Comparison of ENCODE assay signal across 15 cellular contexts in genomic region chr10:80484677-80485409, GRCh38. TPM values are rescaled to one million over a fixed set of nuclear protein-coding genes. Genes with fewer than 3 reads are reported as not detected.
DNase-seq lines count a peak whose midpoint lies in the region; ATAC-seq, FAIRE-seq and TF ChIP-seq lines count a peak whose summit lies in the region.
"Had no signal": no experiment of that assay in that cellular context is flagged by ENCODE, and none has a peak within 500 bp of the region (broad histone marks: within the 10 kb centered on the region; RNA-seq: fewer than 3 reads in every experiment).

No MANE protein-coding gene starts in this region.

- peaks cover 16% of the 10 kb centered on the region for H4K20me1 ChIP-seq in keratinocyte (ENCODE audit: control insufficient read depth, extremely low read depth, insufficient read depth, low read length)

- peaks cover 63% of the 10 kb centered on the region for H3K36me3 Mint-ChIP-seq in activated naive CD4-positive, alpha-beta T cell treated with anti-CD3 and anti-CD28 coated beads, Interleukin-2, amount 10 ng/mL, durations not matched to agents 7 days and 5 days
- peaks cover 41% of the 10 kb centered on the region for H3K36me3 Mint-ChIP-seq in activated CD8-positive, alpha-beta T cell treated with anti-CD3 and anti-CD28 coated beads for 36 hours (ENCODE audit: low read depth)

- H3K27me3 ChIP-seq in keratinocyte (ENCODE audit: control insufficient read depth, extremely low read depth, insufficient read depth, low read length) (no peaks in the 10 kb centered on the region), thymus (ENCODE audit: control insufficient read depth, insufficient read depth) (no peaks in the 10 kb centered on the region), neuronal stem cell (ENCODE audit: control insufficient read depth in 3 of 3, insufficient read depth in 3 of 3, low read depth in 1 of 3, low read length in 3 of 3) (no peaks in the 10 kb centered on the region)

- no peak for FAIRE-seq in keratinocyte (lab: Jason Lieb, UNC)
- FAIRE-seq: HepG2 had no signal

- peaks cover 14% of the 10 kb centered on the region for H3K9me1 ChIP-seq in keratinocyte (ENCODE audit: control insufficient read depth, extremely low read depth, insufficient read depth, low read length)

- peaks cover 56% of the 10 kb centered on the region for H3K4me1 ChIP-seq in keratinocyte (ENCODE audit: control insufficient read depth, extremely low read depth, insufficient read depth, low read length)
- H3K4me1 ChIP-seq in thymus (ENCODE audit: control insufficient read depth, insufficient read depth, low read length): peaks cover 42% of the 10 kb centered on the region
- H3K4me1 ChIP-seq in neuronal stem cell (ENCODE audit: control insufficient read depth in 2 of 2, insufficient read depth in 1 of 2, low read depth in 1 of 2, low read length in 2 of 2): peaks cover 17 to 30% of the 10 kb centered on the region in 2 donors

- H3K4me3 ChIP-seq in keratinocyte (ENCODE audit: control insufficient read depth in 2 of 3, extremely low read depth in 1 of 3, insufficient read depth in 2 of 3, low read depth in 1 of 3, low read length in 3 of 3) (no peak overlapping the region), thymus (ENCODE audit: low read length) (no peak overlapping the region), neuronal stem cell (ENCODE audit: low read length in 2 of 2) (no peak overlapping the region)
- H3K4me3 ChIP-seq: coronary artery had no signal

- H3K27me3 Mint-ChIP-seq in activated naive CD4-positive, alpha-beta T cell treated with anti-CD3 and anti-CD28 coated beads, Interleukin-2, amount 10 ng/mL, durations not matched to agents 7 days and 5 days: no peaks in the 10 kb centered on the region
- H3K27me3 Mint-ChIP-seq in activated CD8-positive, alpha-beta T cell treated with anti-CD3 and anti-CD28 coated beads for 36 hours: no peaks in the 10 kb centered on the region

- H3K9me3 Mint-ChIP-seq in activated naive CD4-positive, alpha-beta T cell treated with anti-CD3 and anti-CD28 coated beads, Interleukin-2, amount 10 ng/mL, durations not matched to agents 7 days and 5 days: no peaks in the 10 kb centered on the region
- no peaks in the 10 kb centered on the region for H3K9me3 Mint-ChIP-seq in activated CD8-positive, alpha-beta T cell treated with anti-CD3 and anti-CD28 coated beads for 36 hours

- H3K27ac Mint-ChIP-seq in activated naive CD4-positive, alpha-beta T cell treated with anti-CD3 and anti-CD28 coated beads, Interleukin-2, amount 10 ng/mL, durations not matched to agents 7 days and 5 days: peak overlapping the region; percentile 95
- peak overlapping the region; percentile 91 for H3K27ac Mint-ChIP-seq in activated CD8-positive, alpha-beta T cell treated with anti-CD3 and anti-CD28 coated beads for 36 hours

- H3K79me1 ChIP-seq in neuronal stem cell (ENCODE audit: low read depth, low read length): peaks cover 18% of the 10 kb centered on the region

- H2BK5ac ChIP-seq in neuronal stem cell (ENCODE audit: low read length): no peak overlapping the region

- H3K23ac ChIP-seq in neuronal stem cell (ENCODE audit: low read depth, low read length, poor library complexity): no peak overlapping the region

- no peak overlapping the region for H3K9ac ChIP-seq in keratinocyte (ENCODE audit: control insufficient read depth, extremely low read depth, insufficient read depth, low read length)
- H3K9ac ChIP-seq in neuronal stem cell (ENCODE audit: low read depth, low read length, poor library complexity): no peak overlapping the region

- no peak overlapping the region for H2AK5ac ChIP-seq in neuronal stem cell (ENCODE audit: low read depth, low read length)

- DNase-seq in activated naive CD4-positive, alpha-beta T cell treated with anti-CD3 and anti-CD28 coated beads, Interleukin-2, amount 10 ng/mL, durations not matched to agents 7 days and 5 days: no peak
- no peak for DNase-seq in activated naive CD4-positive, alpha-beta T cell treated with Interleukin-2 at 50 U/mL for 16 hours
- no peak for DNase-seq in activated CD8-positive, alpha-beta T cell treated with anti-CD3 and anti-CD28 coated beads for 36 hours
- DNase-seq in keratinocyte (ENCODE audit: low read depth, low spot score) (no peak), neuronal stem cell (ENCODE audit: low spot score) (no peak), NCI-H748 treated with DMSO at 0.1 percent for 48 hours (lab: John Stamatoyannopoulos, UW) (no peak), amniotic stem cell (lab: John Stamatoyannopoulos, UW) (no peak)
- DNase-seq: activated gamma-delta T cell treated with Interleukin-2 at 50 U/mL for 16 hours, foreskin fibroblast, left cardiac atrium, NCI-H1417 treated with DMSO at 0.1 percent for 48 hours, NCI-H524 had no signal

- TF ChIP-seq CTCF in activated CD8-positive, alpha-beta T cell treated with anti-CD3 and anti-CD28 coated beads for 36 hours (IDR thresholded peaks at IDR 0.05): no peak
- TF ChIP-seq CTCF in keratinocyte (optimal IDR thresholded peaks at IDR 0.05 in 1 of 3, IDR thresholded peaks at IDR 0.05 in 1 of 3, conservative IDR thresholded peaks at IDR 0.05 in 1 of 3; ENCODE audit: extremely low read depth in 1 of 3, insufficient read depth in 2 of 3, low read length in 3 of 3): no peak

- dilution Hi-C loops in keratinocyte (cut with MboI; ENCODE audit: extremely low pct_ligation_motif_present, low sequenced_read_pairs): no loop called here

- no peak overlapping the region for H3K14ac ChIP-seq in neuronal stem cell (ENCODE audit: low read length)

- no peak overlapping the region for H2BK120ac ChIP-seq in neuronal stem cell (ENCODE audit: low read depth, low read length)

- no peak overlapping the region for H2AFZ ChIP-seq in keratinocyte (ENCODE audit: control insufficient read depth, low read length)
- H2AFZ ChIP-seq in neuronal stem cell (ENCODE audit: low read length): no peak overlapping the region

- H3K79me2 ChIP-seq in keratinocyte (ENCODE audit: control insufficient read depth, insufficient read depth, low read length): peaks cover 98% of the 10 kb centered on the region

- H3K4ac ChIP-seq in neuronal stem cell (ENCODE audit: low read length): no peak overlapping the region

- H3K9me3 ChIP-seq in keratinocyte (ENCODE audit: control insufficient read depth, low read depth, low read length): no peaks in the 10 kb centered on the region
- no peaks in the 10 kb centered on the region for H3K9me3 ChIP-seq in thymus (ENCODE audit: control insufficient read depth)
- no peaks in the 10 kb centered on the region for H3K9me3 ChIP-seq in neuronal stem cell (replicated peaks in 1 of 2; ENCODE audit: control insufficient read depth in 2 of 2, insufficient read depth in 1 of 2, low read depth in 1 of 2, low read length in 2 of 2)

- peak; percentile 23 for ATAC-seq in activated CD8-positive, alpha-beta T cell treated with anti-CD3 and anti-CD28 coated beads for 36 hours

- H4K91ac ChIP-seq in neuronal stem cell (ENCODE audit: low read depth, low read length, poor library complexity): no peak overlapping the region

- H3K4me2 ChIP-seq in keratinocyte (ENCODE audit: control insufficient read depth, extremely low read depth, insufficient read depth, low read depth, low read length): no peak overlapping the region
- no peak overlapping the region for H3K4me2 ChIP-seq in neuronal stem cell (ENCODE audit: insufficient read depth, low read length, poor library complexity, severe bottlenecking)

- H3K18ac ChIP-seq in neuronal stem cell (ENCODE audit: low read length): no peak overlapping the region

- intact Hi-C loops in activated CD8-positive, alpha-beta T cell treated with anti-CD3 and anti-CD28 coated beads for 36 hours (cut with micrococcal nuclease): no loop called here

- H3K4me1 Mint-ChIP-seq in activated naive CD4-positive, alpha-beta T cell treated with anti-CD3 and anti-CD28 coated beads, Interleukin-2, amount 10 ng/mL, durations not matched to agents 7 days and 5 days: peaks cover 92% of the 10 kb centered on the region
- H3K4me1 Mint-ChIP-seq in activated CD8-positive, alpha-beta T cell treated with anti-CD3 and anti-CD28 coated beads for 36 hours (ENCODE audit: low read depth): peaks cover 87% of the 10 kb centered on the region

- no peak overlapping the region for H2BK15ac ChIP-seq in neuronal stem cell (ENCODE audit: low read length)

- CTCF ChIA-PET in activated naive CD4-positive, alpha-beta T cell treated with anti-CD3 and anti-CD28 coated beads, Interleukin-2, amount 10 ng/mL, durations not matched to agents 7 days and 5 days (lab: Charles Lee): interaction anchor here (0.7 to 2.6 kb wide), 8 partner anchors 8 to 178 kb away, joined by 3 to 11 read pairs (median 4); no protein-coding TSS in a partner anchor
- CTCF ChIA-PET in activated CD8-positive, alpha-beta T cell treated with anti-CD3 and anti-CD28 coated beads for 36 hours (lab: Charles Lee): interaction anchor here (0.9 to 11.4 kb wide), 6 partner anchors 10 to 107 kb away, joined by 3 to 154 read pairs (median 6); no protein-coding TSS in a partner anchor

- no peak overlapping the region for H4K8ac ChIP-seq in neuronal stem cell (ENCODE audit: low read depth, low read length)

- H2BK12ac ChIP-seq in neuronal stem cell (ENCODE audit: low read length): no peak overlapping the region

- peak overlapping the region; percentile 45 for H3K27ac ChIP-seq in keratinocyte (ENCODE audit: control insufficient read depth, insufficient read depth, low read length)
- peak overlapping the region; percentile 31 for H3K27ac ChIP-seq in thymus (ENCODE audit: low read depth)
- H3K27ac ChIP-seq in neuronal stem cell (replicated peaks; ENCODE audit: low read length): no peak overlapping the region

- peak overlapping the region; percentile 64 for H3K4me3 Mint-ChIP-seq in activated naive CD4-positive, alpha-beta T cell treated with anti-CD3 and anti-CD28 coated beads, Interleukin-2, amount 10 ng/mL, durations not matched to agents 7 days and 5 days
- H3K4me3 Mint-ChIP-seq in activated CD8-positive, alpha-beta T cell treated with anti-CD3 and anti-CD28 coated beads for 36 hours: peak overlapping the region; percentile 54

- WGBS in thymus: 59% methylated on average over 2 of the region's 2 CpGs
- WGBS in neuronal stem cell (ENCODE audit: extremely low coverage in 2 of 2, insufficient read length in 2 of 2, insufficient replicate concordance in 1 of 2), 2 donors: no CpG with 5 or more reads among the region's 2 CpGs

- POLR2A ChIA-PET in activated CD8-positive, alpha-beta T cell treated with anti-CD3 and anti-CD28 coated beads for 36 hours (lab: Charles Lee): interaction anchor here (0.7 to 11.5 kb wide), 5 partner anchors 15 to 29 kb away, joined by 4 to 223 read pairs (median 14); no protein-coding TSS in a partner anchor

- peaks cover 12 to 29% of the 10 kb centered on the region in 2 experiments for H3K36me3 ChIP-seq in keratinocyte (ENCODE audit: control insufficient read depth in 2 of 2, extremely low read depth in 1 of 2, insufficient read depth in 2 of 2, low read length in 2 of 2)
- peaks cover 8% of the 10 kb centered on the region for H3K36me3 ChIP-seq in thymus (ENCODE audit: control insufficient read depth, insufficient read depth)
- H3K36me3 ChIP-seq in neuronal stem cell (replicated peaks in 1 of 2; ENCODE audit: control insufficient read depth in 2 of 2, insufficient read depth in 2 of 2, low read length in 2 of 2): peaks cover 8 to 42% of the 10 kb centered on the region in 2 donors

RNA-seq across cellular contexts. Expression of gene TSPAN14, which starts 30.7 kb away (rescaled TPM):
- 10 to 100 TPM; 43.9 to 45.5 TPM for total RNA-seq in activated CD8-positive, alpha-beta T cell treated with anti-CD3 and anti-CD28 coated beads for 36 hours
- polyA plus RNA-seq in keratinocyte (71.1 to 191 TPM (median 87.0 TPM) in 3 replicates), thymus (60.0 TPM)
- polyA plus RNA-seq in keratinocyte (2011; ENCODE audit: low read depth): 24.8 TPM
- polyA plus RNA-seq in keratinocyte (2011; cell fraction: cytosol; rRNA removed): 64.9 and 73.6 TPM in 2 replicates
- polyA plus RNA-seq in keratinocyte (2011; cell fraction: nucleus; rRNA removed): 286 and 296 TPM in 2 replicates
- polyA plus RNA-seq in keratinocyte (2012; ENCODE audit: low replicate concordance): 89.0 and 143 TPM in 2 replicates
- 94.5 to 356 TPM (median 124 TPM) in 3 replicates for polyA minus RNA-seq in keratinocyte
- 73.1 TPM for polyA minus RNA-seq in keratinocyte (2011; cell fraction: cytosol; rRNA and poly(A)+ RNA removed)
- 118 and 190 TPM in 2 replicates for polyA minus RNA-seq in keratinocyte (2011; cell fraction: nucleus; rRNA and poly(A)+ RNA removed)
- polyA plus RNA-seq in neuronal stem cell (2013, experiment 1 of 2): 80.2 TPM
- polyA plus RNA-seq in neuronal stem cell (2013, experiment 2 of 2): 80.5 TPM

RNA-seq across cellular contexts. Expression of gene SH2D4B, which starts 52.9 kb away (rescaled TPM):
- under 1 TPM; 0.11 to 0.20 TPM for total RNA-seq in activated CD8-positive, alpha-beta T cell treated with anti-CD3 and anti-CD28 coated beads for 36 hours
- polyA plus RNA-seq in keratinocyte (0.03 to 0.42 TPM (median 0.22 TPM) in 3 replicates), thymus (0.18 TPM)
- polyA plus RNA-seq in keratinocyte (2011; ENCODE audit: low read depth): 0.16 TPM
- polyA plus RNA-seq in keratinocyte (2011; cell fraction: cytosol; rRNA removed): 0.09 and 0.24 TPM in 2 replicates
- 0.23 and 0.28 TPM in 2 replicates for polyA plus RNA-seq in keratinocyte (2011; cell fraction: nucleus; rRNA removed)
- 0.06 and 0.39 TPM in 2 replicates for polyA plus RNA-seq in keratinocyte (2012; ENCODE audit: low replicate concordance)
- 0.13 to 0.16 TPM in 2 of 3 replicates, not detected in the other for polyA minus RNA-seq in keratinocyte
- not detected for polyA minus RNA-seq in keratinocyte (2011; cell fraction: cytosol; rRNA and poly(A)+ RNA removed)
- 0.32 and 0.70 TPM in 2 replicates for polyA minus RNA-seq in keratinocyte (2011; cell fraction: nucleus; rRNA and poly(A)+ RNA removed)
- 0.04 TPM for polyA plus RNA-seq in neuronal stem cell (2013, experiment 1 of 2)
- polyA plus RNA-seq in neuronal stem cell (2013, experiment 2 of 2): 0.04 TPM
- total RNA-seq: HepG2 had no signal
- polyA plus RNA-seq: HepG2 had no signal
